Comparison of ENCODE assay signal across 1 cellular context in the genomic region with DNA sequence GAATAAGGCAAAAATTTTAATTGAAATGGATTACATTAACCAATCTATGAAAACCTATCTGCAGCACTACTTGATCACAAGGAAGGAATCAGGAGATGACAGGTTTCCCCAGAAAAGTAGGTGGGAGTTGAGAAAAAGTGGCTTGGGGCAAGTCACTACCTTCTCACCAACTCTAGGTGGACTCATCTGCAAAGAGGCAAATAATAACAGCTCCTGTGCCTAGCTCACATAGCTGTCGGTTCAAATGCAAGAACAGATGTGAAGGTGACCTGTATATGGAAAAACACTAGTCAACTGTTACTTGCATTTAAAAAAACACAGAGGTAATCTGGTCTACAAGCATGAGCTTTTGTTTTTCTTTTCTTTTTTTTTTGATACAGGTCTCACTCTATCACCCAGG.
TF ChIP-seq lines count a peak whose summit lies in the region.

No MANE protein-coding gene starts in this region.

TF ChIP-seq in HCT116, 20 proteins besides CTCF, POLR2A, EP300 and RAD21 (continued from another document):
- TF ChIP-seq ZNF274 (IDR thresholded peaks at IDR 0.05; ENCODE audit: low read depth, low read length) (no peak), ZFX (IDR thresholded peaks at IDR 0.05) (no peak), SRF (IDR thresholded peaks at IDR 0.05; ENCODE audit: low read depth) (no peak), SP1 (IDR thresholded peaks at IDR 0.05; ENCODE audit: low read depth) (no peak), SIN3A (IDR thresholded peaks at IDR 0.05; ENCODE audit: low read depth) (no peak), EZH2phosphoT487 (IDR thresholded peaks at IDR 0.05; ENCODE audit: borderline replicate concordance) (no peak), YY1 (IDR thresholded peaks at IDR 0.05; ENCODE audit: extremely low read depth, insufficient replicate concordance, low read depth, low read length) (no peak), EGR1 (IDR thresholded peaks at IDR 0.05; ENCODE audit: low read depth) (no peak), CEBPB (IDR thresholded peaks at IDR 0.05; ENCODE audit: low read depth) (no peak), FOSL1 (IDR thresholded peaks at IDR 0.05; ENCODE audit: low read depth) (no peak), EZH2 (IDR thresholded peaks at IDR 0.05) (no peak), POLR2AphosphoS5 (IDR thresholded peaks at IDR 0.05; ENCODE audit: low read depth, low read length) (no peak)
- TF ChIP-seq, protein P1, sequence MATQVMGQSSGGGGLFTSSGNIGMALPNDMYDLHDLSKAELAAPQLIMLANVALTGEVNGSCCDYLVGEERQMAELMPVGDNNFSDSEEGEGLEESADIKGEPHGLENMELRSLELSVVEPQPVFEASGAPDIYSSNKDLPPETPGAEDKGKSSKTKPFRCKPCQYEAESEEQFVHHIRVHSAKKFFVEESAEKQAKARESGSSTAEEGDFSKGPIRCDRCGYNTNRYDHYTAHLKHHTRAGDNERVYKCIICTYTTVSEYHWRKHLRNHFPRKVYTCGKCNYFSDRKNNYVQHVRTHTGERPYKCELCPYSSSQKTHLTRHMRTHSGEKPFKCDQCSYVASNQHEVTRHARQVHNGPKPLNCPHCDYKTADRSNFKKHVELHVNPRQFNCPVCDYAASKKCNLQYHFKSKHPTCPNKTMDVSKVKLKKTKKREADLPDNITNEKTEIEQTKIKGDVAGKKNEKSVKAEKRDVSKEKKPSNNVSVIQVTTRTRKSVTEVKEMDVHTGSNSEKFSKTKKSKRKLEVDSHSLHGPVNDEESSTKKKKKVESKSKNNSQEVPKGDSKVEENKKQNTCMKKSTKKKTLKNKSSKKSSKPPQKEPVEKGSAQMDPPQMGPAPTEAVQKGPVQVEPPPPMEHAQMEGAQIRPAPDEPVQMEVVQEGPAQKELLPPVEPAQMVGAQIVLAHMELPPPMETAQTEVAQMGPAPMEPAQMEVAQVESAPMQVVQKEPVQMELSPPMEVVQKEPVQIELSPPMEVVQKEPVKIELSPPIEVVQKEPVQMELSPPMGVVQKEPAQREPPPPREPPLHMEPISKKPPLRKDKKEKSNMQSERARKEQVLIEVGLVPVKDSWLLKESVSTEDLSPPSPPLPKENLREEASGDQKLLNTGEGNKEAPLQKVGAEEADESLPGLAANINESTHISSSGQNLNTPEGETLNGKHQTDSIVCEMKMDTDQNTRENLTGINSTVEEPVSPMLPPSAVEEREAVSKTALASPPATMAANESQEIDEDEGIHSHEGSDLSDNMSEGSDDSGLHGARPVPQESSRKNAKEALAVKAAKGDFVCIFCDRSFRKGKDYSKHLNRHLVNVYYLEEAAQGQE (IDR thresholded peaks at IDR 0.05; ENCODE audit: low read depth): no peak
- TF ChIP-seq, protein P2, sequence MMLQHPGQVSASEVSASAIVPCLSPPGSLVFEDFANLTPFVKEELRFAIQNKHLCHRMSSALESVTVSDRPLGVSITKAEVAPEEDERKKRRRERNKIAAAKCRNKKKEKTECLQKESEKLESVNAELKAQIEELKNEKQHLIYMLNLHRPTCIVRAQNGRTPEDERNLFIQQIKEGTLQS (IDR thresholded peaks at IDR 0.05): no peak
- TF ChIP-seq, protein P3, sequence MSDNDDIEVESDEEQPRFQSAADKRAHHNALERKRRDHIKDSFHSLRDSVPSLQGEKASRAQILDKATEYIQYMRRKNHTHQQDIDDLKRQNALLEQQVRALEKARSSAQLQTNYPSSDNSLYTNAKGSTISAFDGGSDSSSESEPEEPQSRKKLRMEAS (IDR thresholded peaks at IDR 0.05): no peak
TF ChIP-seq in HCT116: peak in this region for 0.
